7 cellular contexts compared by ENCODE assay signal in genomic region chr9:128132139-128132538, GRCh38. TPM values are rescaled to one million over a fixed set of nuclear protein-coding genes. Genes with fewer than 3 reads are reported as not detected.
"Had no signal": no experiment of that assay in that cellular context is flagged by ENCODE, and none has a peak within 500 bp of the region (broad histone marks: within the 10 kb centered on the region; RNA-seq: fewer than 3 reads in every experiment).

No MANE protein-coding gene starts in this region.

RNA-seq across cellular contexts. Expression of gene LCN2, which starts 17.1 kb away (rescaled TPM):
- total RNA-seq: activated B cell treated with CpG ODN at 0.5 μM for 24 hours; activated CD8-positive, alpha-beta T cell treated with anti-CD3 and anti-CD28 coated beads for 36 hours; activated T-cell treated with anti-CD3 and anti-CD28 coated beads, Interleukin-2, amount 50 U/mL, for 4 hours; astrocyte; cardiac muscle cell; endodermal cell; naive thymus-derived CD8-positive, alpha-beta T cell had no signal
- polyA plus RNA-seq: cardiac muscle cell; naive thymus-derived CD8-positive, alpha-beta T cell had no signal
